Comparison of ENCODE assay signal across 17 cellular contexts in the genomic region with DNA sequence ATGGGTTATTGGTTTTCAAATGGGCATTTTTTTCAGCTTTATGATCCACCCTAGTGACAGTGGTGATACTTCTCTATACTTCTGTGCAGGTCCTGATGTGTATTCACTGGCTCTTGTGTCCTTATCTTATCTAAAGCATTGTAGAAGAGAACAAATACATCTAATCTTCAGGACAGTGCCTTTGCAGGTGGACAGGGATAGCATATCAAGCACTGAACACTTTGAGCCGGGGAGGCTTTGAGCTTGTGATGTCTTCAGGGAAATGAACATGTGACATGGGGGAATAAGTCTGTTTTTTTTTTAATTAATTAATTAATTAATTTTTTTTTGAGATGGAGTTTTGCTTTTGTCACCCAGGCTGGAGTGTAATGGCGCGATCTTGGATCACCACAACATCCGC.
DNase-seq lines count a peak whose midpoint lies in the region; ATAC-seq and TF ChIP-seq lines count a peak whose summit lies in the region.
"Had no signal": no experiment of that assay in that cellular context is flagged by ENCODE, and none has a peak within 500 bp of the region (broad histone marks: within the 10 kb centered on the region; RNA-seq: fewer than 3 reads in every experiment).

No MANE protein-coding gene starts in this region.

- H3K4me3 ChIP-seq in Caco-2 (ENCODE audit: low read depth, low read length), result no peak overlapping the region
- no peak overlapping the region for H3K4me3 ChIP-seq in osteoblast (ENCODE audit: insufficient read depth, low read length)
- H3K4me3 ChIP-seq: BLaER1 treated with 17β-estradiol and CSF1 and Interleukin-3, amounts not matched to agents 10 nM and 100 nM; GM23248 had no signal

- no peak overlapping the region for H2AFZ ChIP-seq in osteoblast (ENCODE audit: low read length)
- H2AFZ ChIP-seq: GM23248 had no signal

- H3K27me3 Mint-ChIP-seq in Caco-2 (ENCODE audit: insufficient read depth, unreplicated experiment), result peaks cover 3% of the 10 kb centered on the region
- H3K27me3 Mint-ChIP-seq: CD4-positive, alpha-beta memory T cell had no signal

- H3K4me1 ChIP-seq in Caco-2 (peaks cover 8% of the 10 kb centered on the region), osteoblast (ENCODE audit: insufficient read depth, low read length) (no peaks in the 10 kb centered on the region)
- H3K4me1 ChIP-seq: BE2C; BLaER1 treated with 17β-estradiol and CSF1 and Interleukin-3, amounts not matched to agents 10 nM and 100 nM had no signal

- peak; percentile 36 for ATAC-seq in left colon
- ATAC-seq: HCT116 had no signal

- no peaks in the 10 kb centered on the region for H3K36me3 ChIP-seq in Caco-2 (ENCODE audit: control insufficient read depth, insufficient read depth, low read length)
- H3K36me3 ChIP-seq in osteoblast (ENCODE audit: insufficient read depth, low read length), result no peaks in the 10 kb centered on the region
- H3K36me3 ChIP-seq: BE2C; BLaER1 treated with 17β-estradiol and CSF1 and Interleukin-3, amounts not matched to agents 10 nM and 100 nM had no signal

- H3K9me3 Mint-ChIP-seq in Caco-2 (ENCODE audit: unreplicated experiment), result no peaks in the 10 kb centered on the region
- H3K9me3 Mint-ChIP-seq: H9 had no signal

- CTCF ChIA-PET in Caco-2 (lab: Charles Lee), result interaction anchor here (0.5 to 1.2 kb wide), 2 partner anchors 49 to 211 kb away, joined by 3 to 9 read pairs; no protein-coding TSS in a partner anchor

- no peak overlapping the region for H3K4me2 ChIP-seq in osteoblast (ENCODE audit: insufficient read depth, low read length)
- H3K4me2 ChIP-seq: BLaER1 treated with 17β-estradiol and CSF1 and Interleukin-3, amounts not matched to agents 10 nM and 100 nM had no signal

- peaks cover 8% of the 10 kb centered on the region for H3K4me1 Mint-ChIP-seq in Caco-2 (ENCODE audit: low read depth, unreplicated experiment)
- H3K4me1 Mint-ChIP-seq: CD4-positive, alpha-beta memory T cell had no signal

- no peak overlapping the region for H3K27ac ChIP-seq in osteoblast (ENCODE audit: low read depth, low read length)
- H3K27ac ChIP-seq: 22Rv1; BLaER1 treated with 17β-estradiol and CSF1 and Interleukin-3, amounts not matched to agents 10 nM and 100 nM; GM23248 had no signal

- H3K36me3 Mint-ChIP-seq in Caco-2 (ENCODE audit: insufficient read depth, unreplicated experiment), result no peaks in the 10 kb centered on the region
- H3K36me3 Mint-ChIP-seq: CD14-positive monocyte; CD4-positive, alpha-beta memory T cell had no signal

- intact Hi-C loops in Caco-2 (cut with micrococcal nuclease; ENCODE audit: unreplicated experiment), result loop anchor here (1.0 kb wide), 3 partner anchors 8 to 58 kb away; no protein-coding TSS in a partner anchor
- intact Hi-C loops in left colon (cut with DNase I, micrococcal nuclease), result no loop called here

- H3K9me3 ChIP-seq in Caco-2, result no peaks in the 10 kb centered on the region
- H3K9me3 ChIP-seq in osteoblast (ENCODE audit: low read depth, low read length), result no peaks in the 10 kb centered on the region
- H3K9me3 ChIP-seq: BE2C; BLaER1 treated with 17β-estradiol and CSF1 and Interleukin-3, amounts not matched to agents 10 nM and 100 nM had no signal

- DNase-seq in Caco-2 (peak; percentile 62 to 77), left colon (no peak), osteoblast (ENCODE audit: insufficient read length, low spot score, missing footprints) (peak; percentile 26), epidermal melanocyte (ENCODE audit: insufficient read length, low spot score) (no peak), NCI-H1694 (lab: John Stamatoyannopoulos, UW) (no peak), GOT3 (lab: John Stamatoyannopoulos, UW) (no peak)
- DNase-seq: BE2C; CD4-positive, alpha-beta memory T cell; COR-L47; DMS153; DND-41; GM23248; H9 had no signal

- no peaks in the 10 kb centered on the region for H4K20me1 ChIP-seq in osteoblast (ENCODE audit: insufficient read depth, low read length)
- H4K20me1 ChIP-seq: BLaER1 treated with 17β-estradiol and CSF1 and Interleukin-3, amounts not matched to agents 10 nM and 100 nM had no signal

- BruUV-seq in Caco-2 (replicated peaks; lab: Mats Ljungman, UMichigan), result no TSS peak

- TF ChIP-seq CTCF in Caco-2 (IDR thresholded peaks at IDR 0.05; ENCODE audit: insufficient read depth in 1 of 2, low read depth in 1 of 2, low read length in 1 of 2, severe bottlenecking in 1 of 2, unreplicated experiment in 1 of 2) (no peak), osteoblast (IDR thresholded peaks at IDR 0.05; ENCODE audit: extremely low read depth, low read depth, low read length) (no peak)

- no peaks in the 10 kb centered on the region for H3K79me2 ChIP-seq in osteoblast (ENCODE audit: insufficient read depth, low read length)

- H3K27me3 ChIP-seq in Caco-2 (replicated peaks; ENCODE audit: control insufficient read depth, insufficient read depth, low read length) (no peaks in the 10 kb centered on the region), osteoblast (ENCODE audit: insufficient read depth, low read length) (peaks cover 7% of the 10 kb centered on the region)
- H3K27me3 ChIP-seq: BE2C; BLaER1 treated with 17β-estradiol and CSF1 and Interleukin-3, amounts not matched to agents 10 nM and 100 nM had no signal

- POLR2A ChIA-PET in Caco-2 (lab: Charles Lee), result no interaction called here

- no peak overlapping the region for H3K27ac Mint-ChIP-seq in Caco-2 (ENCODE audit: unreplicated experiment)
- H3K27ac Mint-ChIP-seq: CD4-positive, alpha-beta memory T cell; H9 had no signal

- peak overlapping the region; percentile 20 for H3K4me3 Mint-ChIP-seq in Caco-2 (ENCODE audit: unreplicated experiment)
- H3K4me3 Mint-ChIP-seq: CD14-positive monocyte; CD4-positive, alpha-beta memory T cell; H9 had no signal

Comparison
In these comparisons a context has a peak if more than half of its experiments do, and no peak if none do; other contexts are left out.
1. DNase-seq: peak in Caco-2 (2 of 2) and osteoblast (single experiment); none in left colon (0 of 2), epidermal melanocyte (single experiment), NCI-H1694 (single experiment) and GOT3 (single experiment).